In genomic region chr19:55654833-55655647, GRCh38 we compare ENCODE assay signal across 8 cellular contexts. TPM values are rescaled to one million over a fixed set of nuclear protein-coding genes. Genes with fewer than 3 reads are reported as not detected.
DNase-seq lines count a peak whose midpoint lies in the region; ATAC-seq and TF ChIP-seq lines count a peak whose summit lies in the region.

Gene U2AF2, plus strand, starts transcription at chr19:55655035. Its CDS starts 70 bp downstream, at chr19:55655105.

- H3K36me3 ChIP-seq in right atrium auricular region (peaks cover 8% of the 10 kb centered on the region), uterus (no peaks in the 10 kb centered on the region)

- peaks cover 0 to 53% of the 10 kb centered on the region in 2 donors for H3K4me1 ChIP-seq in right atrium auricular region
- H3K4me1 ChIP-seq in uterus, result peaks cover 15 to 41% of the 10 kb centered on the region in 2 donors

- peak within 1 kb of the TSS; percentile 100 for H3K27ac Mint-ChIP-seq in T-helper 17 cell

- H3K36me3 Mint-ChIP-seq in T-helper 17 cell (ENCODE audit: low read depth), result peaks cover 4% of the 10 kb centered on the region

- in situ Hi-C loops in GM13976 (cut with MboI; ENCODE audit: low sequenced_read_pairs, unreplicated experiment), result no loop called here

- intact Hi-C loops in uterus (cut with DNase I; ENCODE audit: low total_unique reads), result no loop called here

- no peaks in the 10 kb centered on the region for H3K27me3 ChIP-seq in right atrium auricular region
- no peaks in the 10 kb centered on the region for H3K27me3 ChIP-seq in uterus

- H3K4me3 Mint-ChIP-seq in T-helper 17 cell, result peak within 1 kb of the TSS; percentile 94

- TF ChIP-seq POLR2A in uterus (IDR thresholded peaks at IDR 0.05), result peak; percentile 31 to 73

- H3K27ac ChIP-seq in right atrium auricular region (peak within 1 kb of the TSS; percentile 97 to 99), uterus (peak within 1 kb of the TSS; percentile 99 to 100)

- TF ChIP-seq CTCF in GM13976 (IDR thresholded peaks at IDR 0.05; ENCODE audit: borderline replicate concordance, control extremely low read depth, extremely low read depth, insufficient read depth, missing control alignments) (no peak), right atrium auricular region (IDR thresholded peaks at IDR 0.05) (peak in 1 of 2 donors; percentile 16), uterus (IDR thresholded peaks at IDR 0.05) (peak in 1 of 4 experiments; percentile 2)

- H3K9me3 ChIP-seq in T-helper 17 cell (ENCODE audit: control insufficient read depth, low read length, poor library complexity, severe bottlenecking) (no peaks in the 10 kb centered on the region), right atrium auricular region (no peaks in the 10 kb centered on the region), uterus (no peaks in the 10 kb centered on the region)

- H3K4me1 Mint-ChIP-seq in T-helper 17 cell, result peaks cover 43% of the 10 kb centered on the region

- peak; percentile 97 for DNase-seq in GM13976 (ENCODE audit: low spot score)
- DNase-seq in NCI-H1417 treated with DMSO at 0.1 percent for 48 hours (lab: John Stamatoyannopoulos, UW), result peak; percentile 86
- peak; percentile 95 to 96 (median 96) for DNase-seq in T-helper 17 cell
- peak in 55 of 56 donors; percentile 65 to 99 (median 94) for DNase-seq in amygdala (lab: John Stamatoyannopoulos, UW)
- DNase-seq in right atrium auricular region (ENCODE audit: low spot score), result peak; percentile 94
- DNase-seq in putamen (ENCODE audit: low spot score), result peak; percentile 95
- DNase-seq in uterus, result peak; percentile 95 to 97

- peak; percentile 30 for ATAC-seq in HG02763 (IDR thresholded peaks at IDR 0.05; ENCODE audit: unreplicated experiment)
- ATAC-seq in T-helper 17 cell, result peak; percentile 63

- no peaks in the 10 kb centered on the region for H3K27me3 Mint-ChIP-seq in T-helper 17 cell

- H3K4me3 ChIP-seq in right atrium auricular region, result peak within 1 kb of the TSS; percentile 63 to 88
- peak within 1 kb of the TSS; percentile 80 to 95 for H3K4me3 ChIP-seq in uterus

RNA-seq across cellular contexts. Expression of gene U2AF2, which starts in this region (rescaled TPM):
- total RNA-seq in T-helper 17 cell, result 100 to 1,000 TPM; 248 to 258 TPM
- total RNA-seq in right atrium auricular region, result 10 to 100 TPM; 39.0 to 61.0 TPM
- total RNA-seq in uterus, result 100 to 1,000 TPM in 1 of 4 donors, 10 to 100 TPM in 2, 1 to 10 TPM in 1; 10.0 to 165 (median 58.1) TPM

Comparison
In these comparisons a context has a peak if more than half of its experiments do, and no peak if none do; other contexts are left out.
1. Peak in every context shown above with its lines: DNase-seq, ATAC-seq, H3K4me3 ChIP-seq and H3K27ac ChIP-seq.